Comparison of ENCODE assay signal across 17 cellular contexts in genomic region chr4:14110407-14110806, GRCh38.
DNase-seq lines count a peak whose midpoint lies in the region; ATAC-seq and TF ChIP-seq lines count a peak whose summit lies in the region.
"Had no signal": no experiment of that assay in that cellular context is flagged by ENCODE, and none has a peak within 500 bp of the region (broad histone marks: within the 10 kb centered on the region; RNA-seq: fewer than 3 reads in every experiment).

No MANE protein-coding gene starts in this region.

- no peak overlapping the region for H3K4me3 Mint-ChIP-seq in activated T-cell treated with anti-CD3 and anti-CD28 coated beads, Interleukin-2, amount 50 U/mL, for 72 hours
- H3K4me3 Mint-ChIP-seq: GM23338, type B pancreatic cell had no signal

- H3K27ac Mint-ChIP-seq in activated T-cell treated with anti-CD3 and anti-CD28 coated beads, Interleukin-2, amount 50 U/mL, for 72 hours: no peak overlapping the region
- H3K27ac Mint-ChIP-seq: GM23338, type B pancreatic cell had no signal

- H3K27me3 Mint-ChIP-seq in activated T-cell treated with anti-CD3 and anti-CD28 coated beads, Interleukin-2, amount 50 U/mL, for 72 hours (ENCODE audit: low read depth): peaks cover 7% of the 10 kb centered on the region
- H3K27me3 Mint-ChIP-seq: type B pancreatic cell had no signal

- H3K36me3 Mint-ChIP-seq in activated T-cell treated with anti-CD3 and anti-CD28 coated beads, Interleukin-2, amount 50 U/mL, for 72 hours (ENCODE audit: insufficient read depth in 2 of 2): peaks cover 2 to 3% of the 10 kb centered on the region in 2 donors
- H3K36me3 Mint-ChIP-seq: type B pancreatic cell had no signal

- peak; percentile 15 to 23 for ATAC-seq in activated T-cell treated with anti-CD3 and anti-CD28 coated beads, Interleukin-2, amount 50 U/mL, for 72 hours (replicated peaks in 1 of 2)
- ATAC-seq in HG02571 (IDR thresholded peaks at IDR 0.05; ENCODE audit: unreplicated experiment) (no peak), HG03139 (IDR thresholded peaks at IDR 0.05; ENCODE audit: unreplicated experiment) (no peak)
- ATAC-seq: GM23338, HepG2 had no signal

- peaks cover 8 to 10% of the 10 kb centered on the region in 2 donors for H3K9me3 Mint-ChIP-seq in activated T-cell treated with anti-CD3 and anti-CD28 coated beads, Interleukin-2, amount 50 U/mL, for 72 hours

- H3K4me3 ChIP-seq in fibroblast of villous mesenchyme (ENCODE audit: low read depth, low read length): no peak overlapping the region
- H3K4me3 ChIP-seq: GM23338 had no signal

- TF ChIP-seq CTCF in fibroblast of villous mesenchyme (IDR thresholded peaks at IDR 0.05; ENCODE audit: insufficient read depth, low read depth, low read length): no peak

- DNase-seq in activated T-cell treated with anti-CD3 and anti-CD28 coated beads, Interleukin-2, amount 50 U/mL, for 72 hours: no peak
- DNase-seq in activated T-cell treated with anti-CD3 and anti-CD28 coated beads, Interleukin-2, amount 50 U/mL, for 48 hours: no peak
- peak; percentile 77 for DNase-seq in amniotic epithelial cell (ENCODE audit: low read depth)
- DNase-seq in fibroblast of villous mesenchyme (ENCODE audit: low read depth): peak; percentile 55
- DNase-seq in activated CD8-positive, alpha-beta memory T cell treated with anti-CD3 and anti-CD28 coated beads for 24 hours: no peak
- no peak for DNase-seq in T-helper 2 cell
- DNase-seq: 8988T; Calu3; effector memory CD4-positive, alpha-beta T cell; NCI-H1092; SIG-M5; stimulated activated CD4-positive, alpha-beta T cell treated with anti-CD3 and anti-CD28 coated beads, Interleukin-2, amount 100 ng/mL, for 24 hours had no signal

- peaks cover 5% of the 10 kb centered on the region for H3K4me1 Mint-ChIP-seq in activated T-cell treated with anti-CD3 and anti-CD28 coated beads, Interleukin-2, amount 50 U/mL, for 72 hours (ENCODE audit: low read depth)

Comparison
In these comparisons a context has a peak if more than half of its experiments do, and no peak if none do; other contexts are left out.
1. ATAC-seq: peak in activated T-cell treated with anti-CD3 and anti-CD28 coated beads, Interleukin-2, amount 50 U/mL, for 72 hours (2 of 2); none in HG02571 (single experiment) and HG03139 (single experiment).
2. DNase-seq: peak in amniotic epithelial cell (single experiment) and fibroblast of villous mesenchyme (single experiment); none in activated T-cell treated with anti-CD3 and anti-CD28 coated beads, Interleukin-2, amount 50 U/mL, for 72 hours (0 of 2), activated T-cell treated with anti-CD3 and anti-CD28 coated beads, Interleukin-2, amount 50 U/mL, for 48 hours (0 of 2), activated CD8-positive, alpha-beta memory T cell treated with anti-CD3 and anti-CD28 coated beads for 24 hours (single experiment) and T-helper 2 cell (0 of 5).